ENCODE assay signal across 8 cellular contexts in the genomic region with DNA sequence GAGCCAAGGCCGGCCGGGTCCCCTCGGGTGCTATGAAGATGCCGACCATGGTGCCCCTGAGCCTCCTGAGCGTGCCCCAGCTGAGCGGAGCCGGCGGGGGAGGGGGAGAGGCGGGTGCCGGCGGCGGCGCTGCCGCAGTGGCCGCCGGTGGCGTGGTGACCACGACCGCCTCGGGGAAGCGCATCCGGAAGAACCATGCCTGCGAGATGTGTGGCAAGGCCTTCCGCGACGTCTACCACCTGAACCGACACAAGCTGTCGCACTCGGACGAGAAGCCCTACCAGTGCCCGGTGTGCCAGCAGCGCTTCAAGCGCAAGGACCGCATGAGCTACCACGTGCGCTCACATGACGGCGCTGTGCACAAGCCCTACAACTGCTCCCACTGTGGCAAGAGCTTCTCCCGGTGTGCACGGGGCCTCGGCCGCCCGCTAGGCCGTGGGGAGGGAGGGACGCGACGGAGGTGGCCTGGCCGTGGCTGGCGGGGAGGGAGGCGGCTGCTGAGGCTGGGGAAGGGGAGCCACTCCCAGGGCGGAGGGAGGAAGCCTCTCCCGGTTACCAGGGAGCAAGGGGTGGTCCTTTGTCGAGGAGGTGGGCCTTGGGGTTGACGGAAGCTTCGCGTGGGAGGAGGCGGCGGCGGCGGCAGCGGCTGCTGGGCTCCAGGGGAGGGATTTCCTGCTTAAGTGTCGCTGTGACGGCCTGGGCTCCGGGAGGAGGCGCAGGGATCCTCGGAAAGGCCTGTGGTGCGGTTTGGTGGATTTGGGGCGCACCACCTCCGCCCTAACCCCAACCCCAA. TPM values are rescaled to one million over a fixed set of nuclear protein-coding genes. Genes with fewer than 3 reads are reported as not detected.
DNase-seq lines count a peak whose midpoint lies in the region; ATAC-seq lines count a peak whose summit lies in the region.

No MANE protein-coding gene starts in this region.

- peak; percentile 52 for ATAC-seq in effector memory CD8-positive, alpha-beta T cell (replicated peaks)
- no peak for ATAC-seq in HG02870 (IDR thresholded peaks at IDR 0.05; ENCODE audit: unreplicated experiment)

- peak overlapping the region; percentile 91 for H3K9ac ChIP-seq in mesenchymal stem cell (ENCODE audit: low read length)

- H3K18ac ChIP-seq in mesenchymal stem cell (ENCODE audit: low read depth in 1 of 2, low read length in 2 of 2) = peak overlapping the region; percentile 93 to 99

- peak overlapping the region; percentile 66 to 81 for H3K4me3 ChIP-seq in mesenchymal stem cell (ENCODE audit: insufficient read depth in 1 of 2, low read depth in 1 of 2, low read length in 2 of 2)

- peak overlapping the region; percentile 92 for H4K91ac ChIP-seq in mesenchymal stem cell (ENCODE audit: low read length)

- peaks cover 23 to 34% of the 10 kb centered on the region in 2 experiments for H3K36me3 ChIP-seq in mesenchymal stem cell (ENCODE audit: control insufficient read depth in 1 of 2, insufficient read depth in 2 of 2, low read depth in 1 of 2, low read length in 2 of 2)

- peak overlapping the region; percentile 90 for H2BK120ac ChIP-seq in mesenchymal stem cell (ENCODE audit: low read depth, low read length)

- H4K8ac ChIP-seq in mesenchymal stem cell (ENCODE audit: low read length) = peak overlapping the region; percentile 67

- peak overlapping the region; percentile 54 for H2BK15ac ChIP-seq in mesenchymal stem cell (ENCODE audit: low read depth, poor library complexity, severe bottlenecking)

- DNase-seq in ELF-1 (ENCODE audit: low read depth, low spot score) (peak; percentile 85), HK-2 (ENCODE audit: unreplicated experiment) (peak; percentile 82), NOMO-1 (lab: John Stamatoyannopoulos, UW; ENCODE audit: unreplicated experiment in 2 of 2) (peak; percentile 89 to 92), mesenchymal stem cell (peak; percentile 96)
- DNase-seq in activated CD8-positive, alpha-beta memory T cell treated with anti-CD3 and anti-CD28 coated beads for 48 hours (ENCODE audit: low read depth in 2 of 3, low spot score in 2 of 3) = peak; percentile 77 to 82 (median 80)
- DNase-seq in effector memory CD8-positive, alpha-beta T cell = peak; percentile 84 to 87 (median 85)
- peak; percentile 74 for DNase-seq in stimulated activated CD8-positive, alpha-beta memory T cell treated with anti-CD3 and anti-CD28 coated beads, Interleukin-12 subunit alpha, Interleukin-12 subunit beta, amount 100 ng/mL, for 1 hour (ENCODE audit: low read depth)

- no peaks in the 10 kb centered on the region for H3K27me3 Mint-ChIP-seq in effector memory CD8-positive, alpha-beta T cell

- H3K27me3 ChIP-seq in mesenchymal stem cell (ENCODE audit: control insufficient read depth in 1 of 2, insufficient read depth in 1 of 2, low read length in 2 of 2) = no peaks in the 10 kb centered on the region

- peak overlapping the region; percentile 94 to 96 for H3K27ac Mint-ChIP-seq in effector memory CD8-positive, alpha-beta T cell

- peaks cover 6% of the 10 kb centered on the region for H3K79me1 ChIP-seq in mesenchymal stem cell (replicated peaks; ENCODE audit: low read length, poor library complexity, severe bottlenecking)

- no peaks in the 10 kb centered on the region for H3K9me3 ChIP-seq in mesenchymal stem cell (ENCODE audit: control insufficient read depth, low read length)

- H3K4ac ChIP-seq in mesenchymal stem cell (ENCODE audit: low read depth in 1 of 2, low read length in 2 of 2) = peak overlapping the region; percentile 80 to 97

- WGBS in mesenchymal stem cell = 1% methylated on average over 62 of the region's 69 CpGs

- no peak overlapping the region for H2AK5ac ChIP-seq in mesenchymal stem cell (ENCODE audit: low read length, severe bottlenecking)

- H3K4me1 Mint-ChIP-seq in effector memory CD8-positive, alpha-beta T cell (ENCODE audit: low read depth in 2 of 2) = peaks cover 48 to 53% of the 10 kb centered on the region in 2 donors

- H3K9me3 Mint-ChIP-seq in effector memory CD8-positive, alpha-beta T cell = no peaks in the 10 kb centered on the region

- H3K27ac ChIP-seq in mesenchymal stem cell (ENCODE audit: low read length, poor library complexity, severe bottlenecking) = peak overlapping the region; percentile 86

- peaks cover 76% of the 10 kb centered on the region for H3K36me3 Mint-ChIP-seq in effector memory CD8-positive, alpha-beta T cell (ENCODE audit: insufficient read depth)

- peak overlapping the region; percentile 52 to 79 for H2BK12ac ChIP-seq in mesenchymal stem cell (ENCODE audit: low read length in 2 of 2)

- peak overlapping the region; percentile 83 to 95 for H3K4me3 Mint-ChIP-seq in effector memory CD8-positive, alpha-beta T cell

- peak overlapping the region in 1 of 2 experiments; percentile 89 for H3K14ac ChIP-seq in mesenchymal stem cell (ENCODE audit: low read length in 2 of 2)

- H2BK5ac ChIP-seq in mesenchymal stem cell (ENCODE audit: low read depth, low read length, poor library complexity, severe bottlenecking) = no peak overlapping the region

- peak overlapping the region; percentile 70 for H3K4me2 ChIP-seq in mesenchymal stem cell (ENCODE audit: low read length, poor library complexity, severe bottlenecking)

- peak overlapping the region; percentile 3 for H2AFZ ChIP-seq in mesenchymal stem cell (ENCODE audit: low read depth, low read length)

- H3K4me1 ChIP-seq in mesenchymal stem cell (ENCODE audit: control insufficient read depth, insufficient read depth, low read depth, low read length) = peaks cover 58% of the 10 kb centered on the region

- H3K23ac ChIP-seq in mesenchymal stem cell (ENCODE audit: low read length in 2 of 2) = peak overlapping the region in 1 of 2 experiments; percentile 99

RNA-seq across cellular contexts. Expression of a gene that starts 1.3 kb away (rescaled TPM):
- 89.1 TPM for polyA plus RNA-seq in mesenchymal stem cell (2013, experiment 1 of 2)
- polyA plus RNA-seq in mesenchymal stem cell (2013, experiment 2 of 2) = 90.3 TPM

RNA-seq across cellular contexts. Expression of a gene that starts 4.4 kb away (rescaled TPM):
- polyA plus RNA-seq in mesenchymal stem cell (2013, experiment 1 of 2) = 3.8 TPM
- polyA plus RNA-seq in mesenchymal stem cell (2013, experiment 2 of 2) = 4.1 TPM

RNA-seq across cellular contexts. Expression of a gene that starts 8.3 kb away (rescaled TPM):
- polyA plus RNA-seq in mesenchymal stem cell (2013, experiment 1 of 2) = 16.9 TPM
- 17.5 TPM for polyA plus RNA-seq in mesenchymal stem cell (2013, experiment 2 of 2)

RNA-seq across cellular contexts. Expression of a gene that starts 12.6 kb away (rescaled TPM):
- 148 TPM for polyA plus RNA-seq in mesenchymal stem cell (2013, experiment 1 of 2)
- 142 TPM for polyA plus RNA-seq in mesenchymal stem cell (2013, experiment 2 of 2)

RNA-seq across cellular contexts. Expression of a gene that starts 17.1 kb away (rescaled TPM):
- polyA plus RNA-seq in mesenchymal stem cell (2013, experiment 1 of 2) = 8.5 TPM
- polyA plus RNA-seq in mesenchymal stem cell (2013, experiment 2 of 2) = 8.1 TPM
